ENCODE assay signal across 16 cellular contexts in the genomic region with DNA sequence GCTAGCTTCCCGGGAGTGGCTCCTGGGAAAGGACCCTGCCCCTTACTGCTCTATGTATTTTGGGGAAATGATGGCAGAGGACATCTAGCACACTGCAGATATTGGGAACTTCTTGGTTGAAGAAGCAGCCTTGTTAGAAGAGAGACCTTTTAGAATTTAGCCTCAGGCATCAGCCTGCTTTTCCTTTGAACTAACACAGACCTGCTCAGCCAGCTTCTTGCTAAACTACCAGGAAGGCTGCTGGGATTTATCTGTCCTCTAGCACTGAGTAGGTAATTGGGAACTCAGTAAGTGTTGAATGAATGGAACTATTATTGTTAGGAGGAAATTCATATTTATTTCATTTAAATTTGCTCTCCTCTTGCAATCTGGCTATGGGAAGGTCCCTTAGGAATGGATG.
DNase-seq lines count a peak whose midpoint lies in the region; ATAC-seq and TF ChIP-seq lines count a peak whose summit lies in the region.
"Had no signal": no experiment of that assay in that cellular context is flagged by ENCODE, and none has a peak within 500 bp of the region (broad histone marks: within the 10 kb centered on the region; RNA-seq: fewer than 3 reads in every experiment).

No MANE protein-coding gene starts in this region.

- H4K20me1 ChIP-seq in hepatocyte (ENCODE audit: insufficient read depth, poor library complexity, severe bottlenecking), result no peaks in the 10 kb centered on the region

- H3K79me2 ChIP-seq in hepatocyte, result no peaks in the 10 kb centered on the region

- no peak overlapping the region for H2BK15ac ChIP-seq in mesenchymal stem cell (ENCODE audit: low read depth, poor library complexity, severe bottlenecking)

- peak overlapping the region; percentile 45 for H4K91ac ChIP-seq in mesenchymal stem cell (ENCODE audit: low read length)

- H3K4me2 ChIP-seq in mesenchymal stem cell (ENCODE audit: low read length, poor library complexity, severe bottlenecking), result no peak overlapping the region
- no peak overlapping the region for H3K4me2 ChIP-seq in hepatocyte

- peaks cover 1% of the 10 kb centered on the region for H3K9me3 Mint-ChIP-seq in stimulated activated memory B cell treated with anti-CD40 and anti-IgM and Interleukin-4, amounts not matched to agents 10 μg/mL and 1 μg/mL and 100 μg/mL, for 72 hours

- no peak overlapping the region for H3K9ac ChIP-seq in mesenchymal stem cell (ENCODE audit: low read length)

- peaks cover 30% of the 10 kb centered on the region for H3K36me3 Mint-ChIP-seq in stimulated activated memory B cell treated with anti-CD40 and anti-IgM and Interleukin-4, amounts not matched to agents 10 μg/mL and 1 μg/mL and 100 μg/mL, for 72 hours

- H2AFZ ChIP-seq in mesenchymal stem cell (ENCODE audit: low read depth, low read length) (no peak overlapping the region), hepatocyte (no peak overlapping the region)

- no peak overlapping the region for H3K4ac ChIP-seq in mesenchymal stem cell (ENCODE audit: low read depth in 1 of 2, low read length in 2 of 2)

- H3K4me1 ChIP-seq in mesenchymal stem cell (ENCODE audit: control insufficient read depth, insufficient read depth, low read depth, low read length) (no peaks in the 10 kb centered on the region), hepatocyte (ENCODE audit: insufficient read depth) (peaks cover 6% of the 10 kb centered on the region)

- H3K4me3 ChIP-seq in epithelial cell of esophagus (ENCODE audit: low read length) (no peak overlapping the region), mesenchymal stem cell (ENCODE audit: insufficient read depth in 1 of 2, low read depth in 1 of 2, low read length in 2 of 2) (no peak overlapping the region), hepatocyte (no peak overlapping the region)
- H3K4me3 ChIP-seq: HAP-1 had no signal

- H3K9me3 ChIP-seq in mesenchymal stem cell (ENCODE audit: control insufficient read depth, low read length), result peaks cover 3% of the 10 kb centered on the region
- no peaks in the 10 kb centered on the region for H3K9me3 ChIP-seq in hepatocyte (ENCODE audit: low read depth)
- H3K9me3 ChIP-seq: HAP-1 had no signal

- no peak overlapping the region for H3K4me3 Mint-ChIP-seq in stimulated activated memory B cell treated with anti-CD40 and anti-IgM and Interleukin-4, amounts not matched to agents 10 μg/mL and 1 μg/mL and 100 μg/mL, for 72 hours
- H3K4me3 Mint-ChIP-seq: CD4-positive, alpha-beta memory T cell; HFFc6 had no signal

- no peak overlapping the region for H2BK120ac ChIP-seq in mesenchymal stem cell (ENCODE audit: low read depth, low read length)

- H3K9me2 ChIP-seq in hepatocyte (replicated peaks; ENCODE audit: insufficient read depth), result no peaks in the 10 kb centered on the region

- TF ChIP-seq CTCF in epithelial cell of esophagus (IDR thresholded peaks at IDR 0.05; ENCODE audit: insufficient read depth, low read depth, low read length, missing control alignments), result no peak
- TF ChIP-seq CTCF in hepatocyte (IDR thresholded peaks at IDR 0.05; ENCODE audit: poor library complexity), result no peak

- H3K23ac ChIP-seq in mesenchymal stem cell (ENCODE audit: low read length in 2 of 2), result no peak overlapping the region

- no peak overlapping the region for H3K18ac ChIP-seq in mesenchymal stem cell (ENCODE audit: low read depth in 1 of 2, low read length in 2 of 2)

- WGBS in mesenchymal stem cell, result 83% methylated on average over 1 of the region's 1 CpG
- 71% methylated on average over 1 of the region's 1 CpG for WGBS in hepatocyte (ENCODE audit: low lambda C conversion rate, missing lambda C conversion rate)

- no peak overlapping the region for H3K14ac ChIP-seq in mesenchymal stem cell (ENCODE audit: low read length in 2 of 2)

- no peak overlapping the region for H4K8ac ChIP-seq in mesenchymal stem cell (ENCODE audit: low read length)

- peak; percentile 78 for DNase-seq in ELF-1 (ENCODE audit: low read depth, low spot score)
- peak; percentile 60 for DNase-seq in epithelial cell of esophagus (ENCODE audit: low read depth)
- no peak for DNase-seq in mesenchymal stem cell
- DNase-seq in NCI-H524 (lab: John Stamatoyannopoulos, UW), result no peak
- no peak for DNase-seq in hepatocyte (ENCODE audit: low spot score)
- DNase-seq: C1 segment of cervical spinal cord; CD4-positive, alpha-beta memory T cell; COR-L47; DMS153; DND-41; GDM1; GOT3; HFFc6 had no signal

- H3K79me1 ChIP-seq in mesenchymal stem cell (replicated peaks; ENCODE audit: low read length, poor library complexity, severe bottlenecking), result no peaks in the 10 kb centered on the region

- H3K27me3 ChIP-seq in mesenchymal stem cell (ENCODE audit: control insufficient read depth in 1 of 2, insufficient read depth in 1 of 2, low read length in 2 of 2) (no peaks in the 10 kb centered on the region), hepatocyte (no peaks in the 10 kb centered on the region)

- H3K27ac ChIP-seq in mesenchymal stem cell (ENCODE audit: low read length, poor library complexity, severe bottlenecking) (no peak overlapping the region), hepatocyte (no peak overlapping the region)

- H3K4me1 Mint-ChIP-seq in stimulated activated memory B cell treated with anti-CD40 and anti-IgM and Interleukin-4, amounts not matched to agents 10 μg/mL and 1 μg/mL and 100 μg/mL, for 72 hours, result no peaks in the 10 kb centered on the region
- H3K4me1 Mint-ChIP-seq: CD4-positive, alpha-beta memory T cell had no signal

- H3K27me3 Mint-ChIP-seq in stimulated activated memory B cell treated with anti-CD40 and anti-IgM and Interleukin-4, amounts not matched to agents 10 μg/mL and 1 μg/mL and 100 μg/mL, for 72 hours, result no peaks in the 10 kb centered on the region

- ATAC-seq in stimulated activated memory B cell treated with anti-CD40 and anti-IgM and Interleukin-4, amounts not matched to agents 10 μg/mL and 1 μg/mL and 100 μg/mL, for 72 hours, result no peak
- ATAC-seq in GM18858 (IDR thresholded peaks at IDR 0.05; ENCODE audit: unreplicated experiment), result no peak

- H2BK5ac ChIP-seq in mesenchymal stem cell (ENCODE audit: low read depth, low read length, poor library complexity, severe bottlenecking), result no peak overlapping the region

- peak overlapping the region; percentile 44 for H3K27ac Mint-ChIP-seq in stimulated activated memory B cell treated with anti-CD40 and anti-IgM and Interleukin-4, amounts not matched to agents 10 μg/mL and 1 μg/mL and 100 μg/mL, for 72 hours
- H3K27ac Mint-ChIP-seq: HFFc6 had no signal

- H2BK12ac ChIP-seq in mesenchymal stem cell (ENCODE audit: low read length in 2 of 2), result no peak overlapping the region

- no peaks in the 10 kb centered on the region for H3K36me3 ChIP-seq in mesenchymal stem cell (ENCODE audit: control insufficient read depth in 1 of 2, insufficient read depth in 2 of 2, low read depth in 1 of 2, low read length in 2 of 2)
- H3K36me3 ChIP-seq in hepatocyte (replicated peaks; ENCODE audit: insufficient read depth, low read depth), result no peaks in the 10 kb centered on the region
- H3K36me3 ChIP-seq: HAP-1 had no signal

- no peak overlapping the region for H2AK5ac ChIP-seq in mesenchymal stem cell (ENCODE audit: low read length, severe bottlenecking)

Comparison
In these comparisons a context has a peak if more than half of its experiments do, and no peak if none do; other contexts are left out.
1. DNase-seq: peak in ELF-1 (single experiment) and epithelial cell of esophagus (single experiment); none in mesenchymal stem cell (single experiment), NCI-H524 (0 of 2) and hepatocyte (single experiment).